Comparison of ENCODE assay signal across 10 cellular contexts in genomic region chr6:158230967-158231550, GRCh38.
DNase-seq lines count a peak whose midpoint lies in the region; ATAC-seq, FAIRE-seq and TF ChIP-seq lines count a peak whose summit lies in the region.
"Had no signal": no experiment of that assay in that cellular context is flagged by ENCODE, and none has a peak within 500 bp of the region (broad histone marks: within the 10 kb centered on the region; RNA-seq: fewer than 3 reads in every experiment).

No MANE protein-coding gene starts in this region.

- WGBS in SK-N-SH (ENCODE audit: low lambda C conversion rate), result 70% methylated on average over 15 of the region's 15 CpGs

- H3K79me2 ChIP-seq in SK-N-SH (ENCODE audit: insufficient read depth) (peaks cover 46% of the 10 kb centered on the region), keratinocyte (ENCODE audit: control insufficient read depth, insufficient read depth, low read length) (peaks cover 33% of the 10 kb centered on the region)

- H2AFZ ChIP-seq in SK-N-SH (ENCODE audit: low read depth) (peak overlapping the region; percentile 82), keratinocyte (ENCODE audit: control insufficient read depth, low read length) (peak overlapping the region; percentile 90)

- H3K9me3 Mint-ChIP-seq in activated naive CD8-positive, alpha-beta T cell (ENCODE audit: low read depth), result no peaks in the 10 kb centered on the region

- H3F3A ChIP-seq in SK-N-SH (replicated peaks; ENCODE audit: insufficient read depth), result peaks cover 18% of the 10 kb centered on the region

- peaks cover 14 to 15% of the 10 kb centered on the region in 2 experiments; a peak in 3 of 4 replicates for H3K4me1 ChIP-seq in SK-N-SH (ENCODE audit: control insufficient read depth in 1 of 2, insufficient read depth in 2 of 2, low read depth in 1 of 2, low read length in 1 of 2)
- H3K4me1 ChIP-seq in keratinocyte (ENCODE audit: control insufficient read depth, extremely low read depth, insufficient read depth, low read length), result peaks cover 11% of the 10 kb centered on the region
- H3K4me1 ChIP-seq in subcutaneous abdominal adipose tissue (ENCODE audit: control insufficient read depth in 5 of 5, insufficient read depth in 5 of 5, low read length in 5 of 5), result peaks cover 5 to 28% (median 24%) of the 10 kb centered on the region in 5 donors

- H3K4me3 Mint-ChIP-seq in activated naive CD8-positive, alpha-beta T cell, result peak overlapping the region; percentile 92

- H3K36me3 Mint-ChIP-seq in activated naive CD8-positive, alpha-beta T cell, result no peaks in the 10 kb centered on the region

- H3K9me1 ChIP-seq in keratinocyte (ENCODE audit: control insufficient read depth, extremely low read depth, insufficient read depth, low read length), result no peaks in the 10 kb centered on the region

- no peaks in the 10 kb centered on the region for H3K27me3 ChIP-seq in SK-N-SH (ENCODE audit: insufficient read depth)
- no peaks in the 10 kb centered on the region for H3K27me3 ChIP-seq in keratinocyte (ENCODE audit: control insufficient read depth, extremely low read depth, insufficient read depth, low read length)
- H3K27me3 ChIP-seq in subcutaneous abdominal adipose tissue (ENCODE audit: control insufficient read depth in 5 of 5, insufficient read depth in 4 of 5, low read length in 5 of 5), result no peaks in the 10 kb centered on the region

- H3K9ac ChIP-seq in SK-N-SH, result peak overlapping the region; percentile 84
- H3K9ac ChIP-seq in keratinocyte (ENCODE audit: control insufficient read depth, extremely low read depth, insufficient read depth, low read length), result peak overlapping the region; percentile 84
- peak overlapping the region in 4 of 5 donors; percentile 50 to 91 (median 79) for H3K9ac ChIP-seq in subcutaneous abdominal adipose tissue (ENCODE audit: low read length in 5 of 5)

- peak overlapping the region; percentile 60 to 69 for H3K4me3 ChIP-seq in SK-N-SH (ENCODE audit: low read depth in 2 of 2, low read length in 1 of 2)
- peak overlapping the region; percentile 57 to 77 (median 70) for H3K4me3 ChIP-seq in keratinocyte (ENCODE audit: control insufficient read depth in 2 of 3, extremely low read depth in 1 of 3, insufficient read depth in 2 of 3, low read depth in 1 of 3, low read length in 3 of 3)
- H3K4me3 ChIP-seq in subcutaneous abdominal adipose tissue (ENCODE audit: low read depth in 1 of 5, low read length in 5 of 5), result peak overlapping the region; percentile 61 to 87 (median 76)

- FAIRE-seq in keratinocyte (lab: Jason Lieb, UNC), result no peak

- TF ChIP-seq EP300 in SK-N-SH (IDR thresholded peaks at IDR 0.05; ENCODE audit: borderline replicate concordance in 1 of 2, low read depth in 1 of 2, low read length in 1 of 2), result no peak

- H3K9me3 ChIP-seq in SK-N-SH (no peaks in the 10 kb centered on the region), keratinocyte (ENCODE audit: control insufficient read depth, low read depth, low read length) (no peaks in the 10 kb centered on the region), subcutaneous abdominal adipose tissue (ENCODE audit: control insufficient read depth in 5 of 5, low read length in 5 of 5) (no peaks in the 10 kb centered on the region)

- POLR2A ChIA-PET in SK-N-SH (lab: Yijun Ruan, JAX), result interaction anchor here (0.6 to 1.5 kb wide), 2 partner anchors 10 to 216 kb away, joined by 3 read pairs; no protein-coding TSS in a partner anchor

- H3K27ac Mint-ChIP-seq in activated naive CD8-positive, alpha-beta T cell, result peak overlapping the region; percentile 90

- no peaks in the 10 kb centered on the region for H3K9me2 ChIP-seq in SK-N-SH

- H3K27ac ChIP-seq in SK-N-SH (ENCODE audit: low read depth in 2 of 2, low read length in 1 of 2), result peak overlapping the region; percentile 86 to 89
- H3K27ac ChIP-seq in keratinocyte (ENCODE audit: control insufficient read depth, insufficient read depth, low read length), result peak overlapping the region; percentile 75
- peak overlapping the region; percentile 74 for H3K27ac ChIP-seq in subcutaneous abdominal adipose tissue (ENCODE audit: low read depth, low read length)

- H3K4me2 ChIP-seq in SK-N-SH (peak overlapping the region; percentile 83), keratinocyte (ENCODE audit: control insufficient read depth, extremely low read depth, insufficient read depth, low read depth, low read length) (peak overlapping the region; percentile 83)

- no peak for TF ChIP-seq CTCF in SK-N-SH (IDR thresholded peaks at IDR 0.05)
- no peak for TF ChIP-seq CTCF in keratinocyte (optimal IDR thresholded peaks at IDR 0.05 in 1 of 3, IDR thresholded peaks at IDR 0.05 in 1 of 3, conservative IDR thresholded peaks at IDR 0.05 in 1 of 3; ENCODE audit: extremely low read depth in 1 of 3, insufficient read depth in 2 of 3, low read length in 3 of 3)

- DNase-seq in SK-N-SH, result no peak
- DNase-seq in keratinocyte (ENCODE audit: low read depth, low spot score), result no peak
- no peak for DNase-seq in stimulated activated CD4-positive, alpha-beta T cell treated with anti-CD3 and anti-CD28 coated beads, Interleukin-2, amount 100 ng/mL, for 24 hours
- no peak for DNase-seq in stimulated activated CD4-positive, alpha-beta T cell treated with anti-CD3 and anti-CD28 coated beads, Interleukin-1b, Interleukin-23, amount 100 ng/mL, for 48 hours
- DNase-seq: amniotic stem cell; stimulated activated naive CD4-positive, alpha-beta T cell treated with Interleukin-2 at 50 U/mL for 16 hours had no signal

- dilution Hi-C loops in keratinocyte (cut with MboI; ENCODE audit: extremely low pct_ligation_motif_present, low sequenced_read_pairs), result no loop called here

- H4K20me1 ChIP-seq in SK-N-SH (ENCODE audit: insufficient read depth) (peaks cover 29% of the 10 kb centered on the region), keratinocyte (ENCODE audit: control insufficient read depth, extremely low read depth, insufficient read depth, low read length) (no peaks in the 10 kb centered on the region)

- H3K27me3 Mint-ChIP-seq in activated naive CD8-positive, alpha-beta T cell, result no peaks in the 10 kb centered on the region

- peaks cover 33% of the 10 kb centered on the region for H3K4me1 Mint-ChIP-seq in activated naive CD8-positive, alpha-beta T cell (ENCODE audit: low read depth)

- no peak for TF ChIP-seq RAD21 in SK-N-SH (IDR thresholded peaks at IDR 0.05; ENCODE audit: low read length)

- CTCF ChIA-PET in SK-N-SH (lab: Yijun Ruan, JAX), result interaction anchor here (1.0 to 2.5 kb wide), 6 partner anchors 10 to 460 kb away, joined by 3 to 18 read pairs (median 4); no protein-coding TSS in a partner anchor

- H3K36me3 ChIP-seq in SK-N-SH (replicated peaks in 1 of 2; ENCODE audit: control insufficient read depth in 1 of 2, insufficient read depth in 2 of 2, low read length in 1 of 2) (peaks cover 0 to 3% of the 10 kb centered on the region in 2 experiments), keratinocyte (ENCODE audit: control insufficient read depth in 2 of 2, extremely low read depth in 1 of 2, insufficient read depth in 2 of 2, low read length in 2 of 2) (no peaks in the 10 kb centered on the region), subcutaneous abdominal adipose tissue (ENCODE audit: control insufficient read depth in 5 of 5, insufficient read depth in 5 of 5, low read length in 5 of 5) (no peaks in the 10 kb centered on the region)

- ATAC-seq in SK-N-SH treated with all-trans-retinoic acid at 6 μM for 48 hours (no peak), HG03108 (IDR thresholded peaks at IDR 0.05; ENCODE audit: unreplicated experiment) (no peak)

TF ChIP-seq in SK-N-SH, 30 proteins besides CTCF, POLR2A, EP300 and RAD21 (continues in another document):
- TF ChIP-seq TAF1 (IDR thresholded peaks at IDR 0.05; ENCODE audit: borderline replicate concordance, low read depth, low read length) (no peak), NFIC (IDR thresholded peaks at IDR 0.05; ENCODE audit: borderline replicate concordance) (no peak), RXRA (IDR thresholded peaks at IDR 0.05; ENCODE audit: borderline replicate concordance, low read depth) (no peak), POLR2AphosphoS5 (IDR thresholded peaks at IDR 0.05; ENCODE audit: low read depth, low read length) (no peak), IRF3 (IDR thresholded peaks at IDR 0.05; ENCODE audit: low read depth, low read length) (no peak)

TF ChIP-seq in SK-N-SH treated with all-trans-retinoic acid at 6 μM for 48 hours, 23 proteins besides CTCF, POLR2A, EP300 and RAD21:
- TF ChIP-seq OSR1 (CRISPR knock-in tag; IDR thresholded peaks at IDR 0.05) (no peak), TOX (CRISPR knock-in tag; IDR thresholded peaks at IDR 0.05; ENCODE audit: borderline replicate concordance) (no peak), PATZ1 (CRISPR knock-in tag; IDR thresholded peaks at IDR 0.05; ENCODE audit: borderline replicate concordance) (no peak), ZC3H10 (CRISPR knock-in tag; IDR thresholded peaks at IDR 0.05) (no peak), POU6F1 (CRISPR knock-in tag; IDR thresholded peaks at IDR 0.05; ENCODE audit: borderline replicate concordance, low read depth) (no peak)
